In genomic region chr1:201214461-201214860, GRCh38 we compare ENCODE assay signal across 14 cellular contexts. TPM values are rescaled to one million over a fixed set of nuclear protein-coding genes. Genes with fewer than 3 reads are reported as not detected.
A peak's percentile ranks its signal among the peaks of the same experiment; 100 is the strongest.
DNase-seq lines count a peak whose midpoint lies in the region; ATAC-seq and TF ChIP-seq lines count a peak whose summit lies in the region.
"Had no signal": no experiment of that assay in that cellular context is flagged by ENCODE, and none has a peak within 500 bp of the region (broad histone marks: within the 10 kb centered on the region; RNA-seq: fewer than 3 reads in every experiment).

No MANE protein-coding gene starts in this region.

- no peaks in the 10 kb centered on the region for H3K4me1 Mint-ChIP-seq in activated naive CD4-positive, alpha-beta T cell treated with anti-CD3 and anti-CD28 coated beads for 36 hours (ENCODE audit: low read depth)
- H3K4me1 Mint-ChIP-seq in stimulated activated effector memory CD8-positive, alpha-beta T cell treated with anti-CD3 and anti-CD28 coated beads, Interleukin-12 subunit alpha, Interleukin-12 subunit beta, amount 100 ng/mL, for 72 hours: no peaks in the 10 kb centered on the region
- peaks cover 6% of the 10 kb centered on the region for H3K4me1 Mint-ChIP-seq in T-helper 17 cell
- no peaks in the 10 kb centered on the region for H3K4me1 Mint-ChIP-seq in activated CD4-positive, alpha-beta T cell treated with anti-CD3 and anti-CD28 coated beads, Interleukin-2, amount 10 ng/mL, durations not matched to agents 24 days and 14 days

- H3K27ac Mint-ChIP-seq in activated naive CD4-positive, alpha-beta T cell treated with anti-CD3 and anti-CD28 coated beads for 36 hours: no peak overlapping the region
- H3K27ac Mint-ChIP-seq in stimulated activated effector memory CD8-positive, alpha-beta T cell treated with anti-CD3 and anti-CD28 coated beads, Interleukin-12 subunit alpha, Interleukin-12 subunit beta, amount 100 ng/mL, for 72 hours: no peak overlapping the region
- no peak overlapping the region for H3K27ac Mint-ChIP-seq in T-helper 17 cell
- no peak overlapping the region for H3K27ac Mint-ChIP-seq in activated CD4-positive, alpha-beta T cell treated with anti-CD3 and anti-CD28 coated beads, Interleukin-2, amount 10 ng/mL, durations not matched to agents 24 days and 14 days

- peak; percentile 22 for TF ChIP-seq CTCF in choroid plexus epithelial cell (conservative IDR thresholded peaks at IDR 0.05; ENCODE audit: low read depth, low read length)

- no peaks in the 10 kb centered on the region for H3K9me3 Mint-ChIP-seq in activated naive CD4-positive, alpha-beta T cell treated with anti-CD3 and anti-CD28 coated beads for 36 hours
- no peaks in the 10 kb centered on the region for H3K9me3 Mint-ChIP-seq in stimulated activated effector memory CD8-positive, alpha-beta T cell treated with anti-CD3 and anti-CD28 coated beads, Interleukin-12 subunit alpha, Interleukin-12 subunit beta, amount 100 ng/mL, for 72 hours
- no peaks in the 10 kb centered on the region for H3K9me3 Mint-ChIP-seq in activated CD4-positive, alpha-beta T cell treated with anti-CD3 and anti-CD28 coated beads, Interleukin-2, amount 10 ng/mL, durations not matched to agents 24 days and 14 days

- CTCF ChIA-PET in activated naive CD4-positive, alpha-beta T cell treated with anti-CD3 and anti-CD28 coated beads for 36 hours (lab: Charles Lee): interaction anchor here (0.8 to 1.0 kb wide), 3 partner anchors 13 to 148 kb away, joined by 3 read pairs; no protein-coding TSS in a partner anchor

- H3K4me3 ChIP-seq in choroid plexus epithelial cell (ENCODE audit: low read depth, low read length): no peak overlapping the region
- H3K4me3 ChIP-seq: BLaER1 treated with 17β-estradiol and CSF1 and Interleukin-3, amounts not matched to agents 10 nM and 100 nM; dorsolateral prefrontal cortex; upper lobe of right lung had no signal

- H3K4me3 Mint-ChIP-seq in activated naive CD4-positive, alpha-beta T cell treated with anti-CD3 and anti-CD28 coated beads for 36 hours: no peak overlapping the region
- no peak overlapping the region for H3K4me3 Mint-ChIP-seq in stimulated activated effector memory CD8-positive, alpha-beta T cell treated with anti-CD3 and anti-CD28 coated beads, Interleukin-12 subunit alpha, Interleukin-12 subunit beta, amount 100 ng/mL, for 72 hours
- H3K4me3 Mint-ChIP-seq in T-helper 17 cell: no peak overlapping the region
- no peak overlapping the region for H3K4me3 Mint-ChIP-seq in activated CD4-positive, alpha-beta T cell treated with anti-CD3 and anti-CD28 coated beads, Interleukin-2, amount 10 ng/mL, durations not matched to agents 24 days and 14 days

- H3K9me3 ChIP-seq in T-helper 17 cell (ENCODE audit: control insufficient read depth, low read length, poor library complexity, severe bottlenecking): no peaks in the 10 kb centered on the region
- H3K9me3 ChIP-seq: BLaER1 treated with 17β-estradiol and CSF1 and Interleukin-3, amounts not matched to agents 10 nM and 100 nM; upper lobe of right lung had no signal

- intact Hi-C loops in activated naive CD4-positive, alpha-beta T cell treated with anti-CD3 and anti-CD28 coated beads for 36 hours (cut with micrococcal nuclease): no loop called here
- intact Hi-C loops in activated CD4-positive, alpha-beta T cell treated with anti-CD3 and anti-CD28 coated beads, Interleukin-2, amount 10 ng/mL, durations not matched to agents 24 days and 14 days (cut with micrococcal nuclease): no loop called here

- peak; percentile 12 for DNase-seq in activated naive CD4-positive, alpha-beta T cell treated with anti-CD3 and anti-CD28 coated beads for 36 hours
- DNase-seq in activated naive CD4-positive, alpha-beta T cell (lab: John Stamatoyannopoulos, UW): no peak
- peak; percentile 38 for DNase-seq in NAMALWA (ENCODE audit: low spot score)
- DNase-seq in choroid plexus epithelial cell (ENCODE audit: low read depth): no peak
- DNase-seq in stimulated activated effector memory CD8-positive, alpha-beta T cell treated with anti-CD3 and anti-CD28 coated beads, Interleukin-12 subunit alpha, Interleukin-12 subunit beta, amount 100 ng/mL, for 72 hours (ENCODE audit: low spot score in 2 of 2): no peak
- DNase-seq in T-helper 17 cell: no peak
- no peak for DNase-seq in T-helper 1 cell
- DNase-seq in activated CD4-positive, alpha-beta T cell treated with anti-CD3 and anti-CD28 coated beads, Interleukin-2, amount 10 ng/mL, durations not matched to agents 24 days and 14 days: no peak
- DNase-seq: NCI-H510A, right cardiac atrium had no signal

- H3K27me3 Mint-ChIP-seq in activated naive CD4-positive, alpha-beta T cell treated with anti-CD3 and anti-CD28 coated beads for 36 hours (ENCODE audit: low read depth): peaks cover 14% of the 10 kb centered on the region
- peaks cover 35% of the 10 kb centered on the region for H3K27me3 Mint-ChIP-seq in T-helper 17 cell
- peaks cover 10% of the 10 kb centered on the region for H3K27me3 Mint-ChIP-seq in activated CD4-positive, alpha-beta T cell treated with anti-CD3 and anti-CD28 coated beads, Interleukin-2, amount 10 ng/mL, durations not matched to agents 24 days and 14 days

- ATAC-seq in stimulated activated effector memory CD8-positive, alpha-beta T cell treated with anti-CD3 and anti-CD28 coated beads, Interleukin-12 subunit alpha, Interleukin-12 subunit beta, amount 100 ng/mL, for 72 hours: peak; percentile 60
- no peak for ATAC-seq in T-helper 17 cell
- ATAC-seq: upper lobe of right lung had no signal

- H3K36me3 Mint-ChIP-seq in activated naive CD4-positive, alpha-beta T cell treated with anti-CD3 and anti-CD28 coated beads for 36 hours (ENCODE audit: low read depth): no peaks in the 10 kb centered on the region
- no peaks in the 10 kb centered on the region for H3K36me3 Mint-ChIP-seq in stimulated activated effector memory CD8-positive, alpha-beta T cell treated with anti-CD3 and anti-CD28 coated beads, Interleukin-12 subunit alpha, Interleukin-12 subunit beta, amount 100 ng/mL, for 72 hours
- H3K36me3 Mint-ChIP-seq in T-helper 17 cell (ENCODE audit: low read depth): peaks cover 3% of the 10 kb centered on the region
- H3K36me3 Mint-ChIP-seq in activated CD4-positive, alpha-beta T cell treated with anti-CD3 and anti-CD28 coated beads, Interleukin-2, amount 10 ng/mL, durations not matched to agents 24 days and 14 days (ENCODE audit: low read depth): no peaks in the 10 kb centered on the region

RNA-seq across cellular contexts. Expression of gene IGFN1, which starts 23.8 kb away (rescaled TPM):
- not detected for total RNA-seq in activated naive CD4-positive, alpha-beta T cell treated with anti-CD3 and anti-CD28 coated beads for 36 hours
- not detected for total RNA-seq in T-helper 17 cell
- not detected in 2 replicates for total RNA-seq in activated CD4-positive, alpha-beta T cell treated with anti-CD3 and anti-CD28 coated beads, Interleukin-2, amount 10 ng/mL, durations not matched to agents 24 days and 14 days
- total RNA-seq: T-helper 1 cell treated with Interleukin-12 subunit alpha and Interleukin-12 subunit beta and Interleukin-4 antibody, amounts not matched to agents 30 ng/mL and 1 ng/mL, for 36 hours had no signal

Comparison
In these comparisons a context has a peak if more than half of its experiments do, and no peak if none do; other contexts are left out.
1. DNase-seq: peak in activated naive CD4-positive, alpha-beta T cell treated with anti-CD3 and anti-CD28 coated beads for 36 hours (single experiment) and NAMALWA (single experiment); none in activated naive CD4-positive, alpha-beta T cell (0 of 4), choroid plexus epithelial cell (single experiment), stimulated activated effector memory CD8-positive, alpha-beta T cell treated with anti-CD3 and anti-CD28 coated beads, Interleukin-12 subunit alpha, Interleukin-12 subunit beta, amount 100 ng/mL, for 72 hours (0 of 2), T-helper 17 cell (0 of 3), T-helper 1 cell (0 of 5) and activated CD4-positive, alpha-beta T cell treated with anti-CD3 and anti-CD28 coated beads, Interleukin-2, amount 10 ng/mL, durations not matched to agents 24 days and 14 days (single experiment).